15 cellular contexts compared by ENCODE assay signal in the genomic region with DNA sequence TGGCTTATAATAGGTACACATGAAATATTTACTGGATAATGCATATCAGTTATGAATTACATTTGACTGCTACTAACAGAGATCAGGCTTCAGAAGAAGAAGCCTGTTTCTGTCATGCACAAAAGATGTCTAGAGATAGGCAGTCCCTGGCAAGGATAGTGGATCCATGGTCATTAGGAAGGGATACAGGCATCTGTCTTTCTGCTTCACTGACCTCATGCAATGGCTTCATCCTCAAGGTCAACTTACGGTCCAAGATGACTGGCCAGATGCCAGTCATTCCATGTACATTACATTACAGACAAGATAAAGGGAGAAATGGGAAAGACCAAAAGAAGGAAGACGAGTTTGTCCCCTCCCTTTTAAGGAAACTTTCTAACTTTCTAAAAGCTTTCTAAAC.
DNase-seq lines count a peak whose midpoint lies in the region; ATAC-seq and TF ChIP-seq lines count a peak whose summit lies in the region.
"Had no signal": no experiment of that assay in that cellular context is flagged by ENCODE, and none has a peak within 500 bp of the region (broad histone marks: within the 10 kb centered on the region; RNA-seq: fewer than 3 reads in every experiment).

No MANE protein-coding gene starts in this region.

- no peak overlapping the region for H3K4me2 ChIP-seq in GM23248 (ENCODE audit: unreplicated experiment)

- H3K4me3 ChIP-seq in GM23248 (no peak overlapping the region), SJSA1 (no peak overlapping the region), upper lobe of right lung (no peak overlapping the region)
- H3K4me3 ChIP-seq: coronary artery, ovary had no signal

- TF ChIP-seq CTCF in upper lobe of right lung (IDR thresholded peaks at IDR 0.05) = no peak

- H3K36me3 ChIP-seq in GM23248 (ENCODE audit: low read depth) (no peaks in the 10 kb centered on the region), SJSA1 (no peaks in the 10 kb centered on the region), upper lobe of right lung (no peaks in the 10 kb centered on the region)
- H3K36me3 ChIP-seq: ovary had no signal

- H2AFZ ChIP-seq in GM23248 = no peak overlapping the region

- DNase-seq in GM23248 (peak; percentile 25), SJSA1 (ENCODE audit: low read depth in 1 of 2, low spot score in 2 of 2) (peak in 1 of 2 experiments; percentile 46), fibroblast of peridontal ligament (ENCODE audit: extremely low read depth) (peak; percentile 9), retina (peak; percentile 32), T-helper 1 cell (no peak), upper lobe of right lung (no peak)
- DNase-seq: activated CD4-positive, alpha-beta T cell treated with anti-CD3 and anti-CD28 coated beads, Interleukin-2, amount 50 U/mL, for 1 hour; activated naive CD4-positive, alpha-beta T cell treated with anti-CD3 and anti-CD28 coated beads for 36 hours; left ventricle myocardium superior; NCI-H82; ovary; stimulated activated CD4-positive, alpha-beta T cell treated with anti-CD3 and anti-CD28 coated beads, Interleukin-4, amount 100 ng/mL, for 4 hours had no signal

- no peaks in the 10 kb centered on the region for H3K79me2 ChIP-seq in GM23248 (ENCODE audit: insufficient read depth)

- H3K9me2 ChIP-seq in GM23248 (ENCODE audit: insufficient read depth) = no peaks in the 10 kb centered on the region

- H3K9me3 ChIP-seq in GM23248 (ENCODE audit: low read depth) (no peaks in the 10 kb centered on the region), SJSA1 (replicated peaks) (no peaks in the 10 kb centered on the region), upper lobe of right lung (no peaks in the 10 kb centered on the region)
- H3K9me3 ChIP-seq: ovary had no signal

- H3K27me3 ChIP-seq in GM23248 (replicated peaks; ENCODE audit: insufficient read depth) = no peaks in the 10 kb centered on the region
- no peaks in the 10 kb centered on the region for H3K27me3 ChIP-seq in SJSA1 (replicated peaks)
- H3K27me3 ChIP-seq in upper lobe of right lung = no peaks in the 10 kb centered on the region
- H3K27me3 ChIP-seq: ovary had no signal

- intact Hi-C loops in upper lobe of right lung (cut with DNase I) = no loop called here

- H3K4me1 ChIP-seq in GM23248 (ENCODE audit: insufficient read depth) (peaks cover 9% of the 10 kb centered on the region), SJSA1 (replicated peaks) (peaks cover 21% of the 10 kb centered on the region), upper lobe of right lung (no peaks in the 10 kb centered on the region)

- H3F3A ChIP-seq in GM23248 (ENCODE audit: insufficient read depth) = peaks cover 4% of the 10 kb centered on the region; the same call in 1 of the 2 replicates

- no peak overlapping the region for H3K9ac ChIP-seq in GM23248

- H3K27ac ChIP-seq in GM23248 (no peak overlapping the region), SJSA1 (peak overlapping the region; percentile 20; the same call in 1 of the 2 replicates), upper lobe of right lung (no peak overlapping the region)
- H3K27ac ChIP-seq: coronary artery, ovary, RWPE1 had no signal

- in situ Hi-C loops in GM23248 (cut with MboI) = no loop called here

- H4K20me1 ChIP-seq in GM23248 (ENCODE audit: insufficient read depth) = no peaks in the 10 kb centered on the region

- no peak for ATAC-seq in upper lobe of right lung
- ATAC-seq in GM18511 (IDR thresholded peaks at IDR 0.05; ENCODE audit: unreplicated experiment) = no peak
- ATAC-seq: left ventricle myocardium superior had no signal

- 33 to 35% methylated on average over 2 of the region's 2 CpGs for WGBS in GM23248 (ENCODE audit: low coverage in 1 of 2, low lambda C conversion rate in 2 of 2, missing lambda C conversion rate in 2 of 2), 2 experiments

Comparison
In these comparisons a context has a peak if more than half of its experiments do, and no peak if none do; other contexts are left out.
1. DNase-seq: peak in GM23248 (single experiment), fibroblast of peridontal ligament (single experiment) and retina (single experiment); none in T-helper 1 cell (0 of 5) and upper lobe of right lung (single experiment).